Comparison of ENCODE assay signal across 8 cellular contexts in genomic region chr3:128845695-128846491, GRCh38.
DNase-seq lines count a peak whose midpoint lies in the region; ATAC-seq, FAIRE-seq and TF ChIP-seq lines count a peak whose summit lies in the region.

No MANE protein-coding gene starts in this region.

- peaks cover 12% of the 10 kb centered on the region for H3K4me1 Mint-ChIP-seq in central memory CD8-positive, alpha-beta T cell

- ATAC-seq in HG02798 (IDR thresholded peaks at IDR 0.05; ENCODE audit: poor library complexity, unreplicated experiment): peak; percentile 79
- peak; percentile 84 for ATAC-seq in central memory CD8-positive, alpha-beta T cell (replicated peaks; ENCODE audit: extremely low read depth, poor library complexity, severe bottlenecking)

- H3K4me3 Mint-ChIP-seq in central memory CD8-positive, alpha-beta T cell: peak overlapping the region; percentile 73

- no peak for FAIRE-seq in RCC 7860 (lab: Jason Lieb, UNC)

- peaks cover 3% of the 10 kb centered on the region for H3K36me3 Mint-ChIP-seq in central memory CD8-positive, alpha-beta T cell (ENCODE audit: insufficient read depth)

- DNase-seq in GM10266 (ENCODE audit: extremely low spot score) (peak; percentile 87), NCI-H2029 treated with DMSO at 0.1 percent for 48 hours (lab: John Stamatoyannopoulos, UW) (peak; percentile 48), islet precursor cell (peak; percentile 94), RCC 7860 (ENCODE audit: low spot score) (no peak)
- DNase-seq in activated CD4-positive, CD25-positive, alpha-beta regulatory T cell treated with anti-CD3 and anti-CD28 coated beads, Interleukin-2, amount 50 U/mL, for 16 hours (ENCODE audit: low read depth, low spot score): peak; percentile 48
- DNase-seq in central memory CD8-positive, alpha-beta T cell (ENCODE audit: low spot score in 2 of 2): peak; percentile 60 to 68
- peak; percentile 78 for DNase-seq in stimulated activated CD4-positive, alpha-beta T cell treated with anti-CD3 and anti-CD28 coated beads, Interleukin-12 subunit alpha, Interleukin-12 subunit beta, amount 100 ng/mL, for 4 hours

- H3K27me3 Mint-ChIP-seq in central memory CD8-positive, alpha-beta T cell: no peaks in the 10 kb centered on the region

- H3K27ac Mint-ChIP-seq in central memory CD8-positive, alpha-beta T cell (ENCODE audit: low read depth): peak overlapping the region; percentile 91

- TF ChIP-seq CTCF in GM10266 (IDR thresholded peaks at IDR 0.05; ENCODE audit: control insufficient read depth, insufficient read depth, low read depth, missing control alignments): peak; percentile 83

- no peaks in the 10 kb centered on the region for H3K9me3 Mint-ChIP-seq in central memory CD8-positive, alpha-beta T cell
